ENCODE assay signal across 8 cellular contexts in genomic region chr18:46174317-46175039, GRCh38.
A peak's percentile ranks its signal among the peaks of the same experiment; 100 is the strongest.
DNase-seq lines count a peak whose midpoint lies in the region; ATAC-seq and TF ChIP-seq lines count a peak whose summit lies in the region.

No MANE protein-coding gene starts in this region.

- no peaks in the 10 kb centered on the region for H3K9me3 ChIP-seq in HEK293 (ENCODE audit: control insufficient read depth, insufficient read depth, low read depth, low read length)
- H3K9me3 ChIP-seq in esophagus (ENCODE audit: control insufficient read depth in 2 of 2, insufficient read depth in 1 of 2, low read depth in 1 of 2, low read length in 1 of 2) = no peaks in the 10 kb centered on the region
- H3K9me3 ChIP-seq in naive thymus-derived CD4-positive, alpha-beta T cell (ENCODE audit: control insufficient read depth in 2 of 3, low read length in 3 of 3) = no peaks in the 10 kb centered on the region
- no peaks in the 10 kb centered on the region for H3K9me3 ChIP-seq in thyroid gland

- intact Hi-C loops in naive thymus-derived CD4-positive, alpha-beta T cell (cut with micrococcal nuclease) = loop anchor here (1.0 to 5.0 kb wide), 11 partner anchors 16 to 1758 kb away; partner anchors contain the start of genes ATP5F1A (in 1 of the 2), EPG5 (in 1 of the 2), HAUS1 (in 1 of the 2) and HDHD2 (in 1 of the 2)
- intact Hi-C loops in thyroid gland (cut with DNase I) = no loop called here

- POLR2A ChIA-PET in HEK293 (lab: Yijun Ruan, JAX) = interaction anchor here (0.7 to 1.9 kb wide), 5 partner anchors 8 to 45 kb away, joined by 3 to 16 read pairs (median 6); no protein-coding TSS in a partner anchor
- POLR2A ChIA-PET in naive thymus-derived CD4-positive, alpha-beta T cell (lab: Charles Lee) = interaction anchor here (0.6 to 1.8 kb wide), 8 partner anchors 10 to 725 kb away, joined by 3 to 8 read pairs (median 4); no protein-coding TSS in a partner anchor

- DNase-seq in GF-D8 (lab: John Stamatoyannopoulos, UW) (peak; percentile 18), NCI-H146 treated with DMSO at 0.1 percent for 48 hours (lab: John Stamatoyannopoulos, UW; ENCODE audit: unreplicated experiment) (peak; percentile 34), activated T-cell treated with anti-CD3 and anti-CD28 coated beads for 4 hours (peak; percentile 21), thyroid gland (peak; percentile 39)
- DNase-seq in naive thymus-derived CD4-positive, alpha-beta T cell = peak; percentile 16 to 63 (median 27)

- H3K27me3 ChIP-seq in esophagus (ENCODE audit: control insufficient read depth in 1 of 2, insufficient read depth in 2 of 2, low read length in 2 of 2) = no peaks in the 10 kb centered on the region
- no peaks in the 10 kb centered on the region for H3K27me3 ChIP-seq in naive thymus-derived CD4-positive, alpha-beta T cell (ENCODE audit: control insufficient read depth in 2 of 2, insufficient read depth in 2 of 2, low read length in 2 of 2)
- no peaks in the 10 kb centered on the region for H3K27me3 ChIP-seq in thyroid gland

- peaks cover 0 to 2% (median 0%) of the 10 kb centered on the region in 11 donors for H3K9me3 Mint-ChIP-seq in naive thymus-derived CD4-positive, alpha-beta T cell

- CTCF ChIA-PET in HEK293 (lab: Yijun Ruan, JAX) = interaction anchor here (0.6 to 5.0 kb wide), 29 partner anchors 10 to 1075 kb away, joined by 3 to 79 read pairs (median 7); no protein-coding TSS in a partner anchor
- CTCF ChIA-PET in naive thymus-derived CD4-positive, alpha-beta T cell (lab: Charles Lee) = interaction anchor here (0.6 to 2.8 kb wide), 21 partner anchors 8 to 743 kb away, joined by 3 to 31 read pairs (median 8); partner anchors contain the start of genes ATP5F1A, KATNAL2, LOXHD1 and PIAS2

- peaks cover 37 to 45% (median 43%) of the 10 kb centered on the region in 7 donors for H3K4me1 Mint-ChIP-seq in naive thymus-derived CD4-positive, alpha-beta T cell

- peak in 1 of 2 donors; percentile 12 for TF ChIP-seq POLR2A in thyroid gland (IDR thresholded peaks at IDR 0.05)

- no peak for ATAC-seq in naive thymus-derived CD4-positive, alpha-beta T cell
- ATAC-seq in HG02981 (IDR thresholded peaks at IDR 0.05; ENCODE audit: unreplicated experiment) = no peak

- TF ChIP-seq CTCF in HEK293 (tag by site-specific recombination; IDR thresholded peaks at IDR 0.05) = peak; percentile 47
- no peak for TF ChIP-seq CTCF in thyroid gland (IDR thresholded peaks at IDR 0.05)

- H3K36me3 Mint-ChIP-seq in naive thymus-derived CD4-positive, alpha-beta T cell = peaks cover 0 to 15% (median 4%) of the 10 kb centered on the region in 5 donors

- H3K27ac ChIP-seq in HEK293 (ENCODE audit: extremely low read depth, low read depth, low read length) (peak overlapping the region; percentile 100), esophagus (ENCODE audit: low read depth in 2 of 2, low read length in 1 of 2) (peak overlapping the region; percentile 88 to 94), thyroid gland (peak overlapping the region; percentile 94 to 97 (median 94))
- peak overlapping the region; percentile 84 for H3K27ac ChIP-seq in naive thymus-derived CD4-positive, alpha-beta T cell (ENCODE audit: low read depth, low read length)

- H3K27ac Mint-ChIP-seq in naive thymus-derived CD4-positive, alpha-beta T cell = peak overlapping the region; percentile 60 to 99 (median 96)

- peak overlapping the region; percentile 93 to 99 (median 98) for H3K4me3 Mint-ChIP-seq in naive thymus-derived CD4-positive, alpha-beta T cell

- WGBS in esophagus, 2 donors = 0% methylated on average over 59 to 71 of the region's 71 CpGs
- WGBS in thyroid gland, 2 donors = 0% methylated on average over 1 to 23 of the region's 71 CpGs

- H3K4me1 ChIP-seq in HEK293 (ENCODE audit: control insufficient read depth, insufficient read depth, low read length) (0 out of 2 replicates have a peak, but pooled peaks cover 9% of the 10 kb centered on the region), esophagus (ENCODE audit: control insufficient read depth in 2 of 2, insufficient read depth in 2 of 2, low read length in 1 of 2) (no peaks in the 10 kb centered on the region), thyroid gland (peaks cover 10 to 18% of the 10 kb centered on the region in 2 donors)
- peaks cover 16 to 17% of the 10 kb centered on the region in 2 donors for H3K4me1 ChIP-seq in naive thymus-derived CD4-positive, alpha-beta T cell (ENCODE audit: control insufficient read depth in 2 of 2, insufficient read depth in 2 of 2, low read length in 2 of 2)

- H3K4me3 ChIP-seq in HEK293 (ENCODE audit: low read depth, low read length) (peak overlapping the region; percentile 86), esophagus (ENCODE audit: low read depth in 1 of 2, low read length in 2 of 2) (peak overlapping the region; percentile 83 to 99), thyroid gland (replicated peaks in 1 of 3) (peak overlapping the region; percentile 68 to 92 (median 77))
- peak overlapping the region; percentile 98 for H3K4me3 ChIP-seq in naive thymus-derived CD4-positive, alpha-beta T cell (ENCODE audit: low read length)

- H3K27me3 Mint-ChIP-seq in naive thymus-derived CD4-positive, alpha-beta T cell = peaks cover 0 to 3% (median 0%) of the 10 kb centered on the region in 5 donors

- no peaks in the 10 kb centered on the region; a peak in 1 of 3 replicates for H3K36me3 ChIP-seq in HEK293 (ENCODE audit: control insufficient read depth in 2 of 2, insufficient read depth in 1 of 2, low read length in 2 of 2)
- H3K36me3 ChIP-seq in esophagus (ENCODE audit: control insufficient read depth in 2 of 2, insufficient read depth in 2 of 2, low read length in 1 of 2) = no peaks in the 10 kb centered on the region
- peaks cover 0 to 15% (median 0%) of the 10 kb centered on the region in 3 experiments for H3K36me3 ChIP-seq in naive thymus-derived CD4-positive, alpha-beta T cell (ENCODE audit: control insufficient read depth in 2 of 3, insufficient read depth in 3 of 3, low read length in 3 of 3)
- H3K36me3 ChIP-seq in thyroid gland = no peaks in the 10 kb centered on the region

TF ChIP-seq in HEK293, 187 proteins besides CTCF, POLR2A, EP300 and RAD21:
- TF ChIP-seq ZNF596 (tag by site-specific recombination; IDR thresholded peaks at IDR 0.05) = 0 out of 2 replicates have a peak, but pooled peaks have one; percentile 26
- TF ChIP-seq ZIC2 (tag by site-specific recombination; IDR thresholded peaks at IDR 0.05) = 0 out of 2 replicates have a peak, but pooled peaks have one; percentile 2
- no peak for TF ChIP-seq ZNF571 (tag by site-specific recombination; IDR thresholded peaks at IDR 0.05)
- 0 out of 2 replicates have a peak, but pooled peaks have one; percentile 39 for TF ChIP-seq ZBTB20 (tag by site-specific recombination; IDR thresholded peaks at IDR 0.05)
- TF ChIP-seq ZNF335 (tag by site-specific recombination; conservative IDR thresholded peaks at IDR 0.05) = peak; percentile 72
- TF ChIP-seq, protein P1, sequence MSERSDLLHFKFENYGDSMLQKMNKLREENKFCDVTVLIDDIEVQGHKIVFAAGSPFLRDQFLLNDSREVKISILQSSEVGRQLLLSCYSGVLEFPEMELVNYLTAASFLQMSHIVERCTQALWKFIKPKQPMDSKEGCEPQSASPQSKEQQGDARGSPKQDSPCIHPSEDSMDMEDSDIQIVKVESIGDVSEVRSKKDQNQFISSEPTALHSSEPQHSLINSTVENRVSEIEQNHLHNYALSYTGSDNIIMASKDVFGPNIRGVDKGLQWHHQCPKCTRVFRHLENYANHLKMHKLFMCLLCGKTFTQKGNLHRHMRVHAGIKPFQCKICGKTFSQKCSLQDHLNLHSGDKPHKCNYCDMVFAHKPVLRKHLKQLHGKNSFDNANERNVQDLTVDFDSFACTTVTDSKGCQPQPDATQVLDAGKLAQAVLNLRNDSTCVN (tag by site-specific recombination; optimal IDR thresholded peaks at IDR 0.05) = peak; percentile 54
- no peak for TF ChIP-seq ZNF223 (tag by site-specific recombination; IDR thresholded peaks at IDR 0.05)
- TF ChIP-seq, protein P2, sequence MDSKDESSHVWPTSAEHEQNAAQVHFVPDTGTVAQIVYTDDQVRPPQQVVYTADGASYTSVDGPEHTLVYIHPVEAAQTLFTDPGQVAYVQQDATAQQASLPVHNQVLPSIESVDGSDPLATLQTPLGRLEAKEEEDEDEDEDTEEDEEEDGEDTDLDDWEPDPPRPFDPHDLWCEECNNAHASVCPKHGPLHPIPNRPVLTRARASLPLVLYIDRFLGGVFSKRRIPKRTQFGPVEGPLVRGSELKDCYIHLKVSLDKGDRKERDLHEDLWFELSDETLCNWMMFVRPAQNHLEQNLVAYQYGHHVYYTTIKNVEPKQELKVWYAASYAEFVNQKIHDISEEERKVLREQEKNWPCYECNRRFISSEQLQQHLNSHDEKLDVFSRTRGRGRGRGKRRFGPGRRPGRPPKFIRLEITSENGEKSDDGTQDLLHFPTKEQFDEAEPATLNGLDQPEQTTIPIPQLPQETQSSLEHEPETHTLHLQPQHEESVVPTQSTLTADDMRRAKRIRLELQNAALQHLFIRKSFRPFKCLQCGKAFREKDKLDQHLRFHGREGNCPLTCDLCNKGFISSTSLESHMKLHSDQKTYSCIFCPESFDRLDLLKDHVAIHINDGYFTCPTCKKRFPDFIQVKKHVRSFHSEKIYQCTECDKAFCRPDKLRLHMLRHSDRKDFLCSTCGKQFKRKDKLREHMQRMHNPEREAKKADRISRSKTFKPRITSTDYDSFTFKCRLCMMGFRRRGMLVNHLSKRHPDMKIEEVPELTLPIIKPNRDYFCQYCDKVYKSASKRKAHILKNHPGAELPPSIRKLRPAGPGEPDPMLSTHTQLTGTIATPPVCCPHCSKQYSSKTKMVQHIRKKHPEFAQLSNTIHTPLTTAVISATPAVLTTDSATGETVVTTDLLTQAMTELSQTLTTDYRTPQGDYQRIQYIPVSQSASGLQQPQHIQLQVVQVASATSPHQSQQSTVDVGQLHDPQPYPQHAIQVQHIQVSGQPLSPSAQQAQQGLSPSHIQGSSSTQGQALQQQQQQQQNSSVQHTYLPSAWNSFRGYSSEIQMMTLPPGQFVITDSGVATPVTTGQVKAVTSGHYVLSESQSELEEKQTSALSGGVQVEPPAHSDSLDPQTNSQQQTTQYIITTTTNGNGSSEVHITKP (tag by site-specific recombination; IDR thresholded peaks at IDR 0.05) = peak; percentile 89
TF ChIP-seq in HEK293: peak in this region for 6.
